13 cellular contexts compared by ENCODE assay signal in the genomic region with DNA sequence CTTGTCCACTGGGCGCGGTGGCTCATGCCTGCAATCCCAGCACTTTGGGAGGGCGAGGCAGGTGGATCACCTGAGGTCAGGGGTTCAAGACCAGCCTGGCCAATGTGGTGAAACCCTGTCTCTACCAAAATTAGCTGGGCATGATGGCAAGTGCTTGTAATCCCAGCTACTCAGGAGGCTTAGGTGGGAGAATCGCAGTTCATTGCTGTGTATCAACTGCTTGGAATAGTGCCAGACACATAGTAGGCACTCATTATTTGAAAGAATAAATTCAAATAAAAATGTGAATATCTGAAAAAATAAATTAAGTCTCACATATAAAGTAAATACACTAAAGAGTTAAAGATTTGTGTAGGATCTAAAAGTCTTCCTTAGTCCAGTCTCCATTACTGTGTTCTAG. TPM values are rescaled to one million over a fixed set of nuclear protein-coding genes. Genes with fewer than 3 reads are reported as not detected.
DNase-seq lines count a peak whose midpoint lies in the region; ATAC-seq and TF ChIP-seq lines count a peak whose summit lies in the region.
"Had no signal": no experiment of that assay in that cellular context is flagged by ENCODE, and none has a peak within 500 bp of the region (broad histone marks: within the 10 kb centered on the region; RNA-seq: fewer than 3 reads in every experiment).

No MANE protein-coding gene starts in this region.

- H3K4me3 Mint-ChIP-seq in GM23338 = peak overlapping the region; percentile 90
- H3K4me3 Mint-ChIP-seq in activated B cell treated with CpG ODN at 0.5 μM for 24 hours = peak overlapping the region; percentile 56
- H3K4me3 Mint-ChIP-seq in naive thymus-derived CD8-positive, alpha-beta T cell = peak overlapping the region in 8 of 10 donors; percentile 23 to 100 (median 56)
- H3K4me3 Mint-ChIP-seq in osteocyte (ENCODE audit: unreplicated experiment) = no peak overlapping the region

- H3K27me3 Mint-ChIP-seq in GM23338 (ENCODE audit: insufficient read depth, low read depth, poor library complexity) (peaks cover 14% of the 10 kb centered on the region), activated B cell treated with CpG ODN at 0.5 μM for 24 hours (no peaks in the 10 kb centered on the region), osteocyte (ENCODE audit: unreplicated experiment) (no peaks in the 10 kb centered on the region)
- peaks cover 0 to 6% (median 0%) of the 10 kb centered on the region in 5 donors for H3K27me3 Mint-ChIP-seq in naive thymus-derived CD8-positive, alpha-beta T cell

- H3K9me2 ChIP-seq in GM23338 (ENCODE audit: insufficient read depth) = no peaks in the 10 kb centered on the region

- TF ChIP-seq CTCF in C4-2B (conservative IDR thresholded peaks at IDR 0.05) (no peak), GM23338 (conservative IDR thresholded peaks at IDR 0.05; ENCODE audit: low read depth in 2 of 2) (no peak), activated B cell treated with CpG ODN at 0.5 μM for 24 hours (IDR thresholded peaks at IDR 0.05) (no peak), osteocyte (IDR thresholded peaks at IDR 0.05) (no peak)

- H3K36me3 ChIP-seq in GM23338 (ENCODE audit: insufficient read depth) = peaks cover 38% of the 10 kb centered on the region

- H3K4me2 ChIP-seq in GM23338 = peak overlapping the region; percentile 91

- H3K36me3 Mint-ChIP-seq in GM23338 (ENCODE audit: low read depth) (peaks cover 54% of the 10 kb centered on the region), activated B cell treated with CpG ODN at 0.5 μM for 24 hours (ENCODE audit: low read depth) (peaks cover 59% of the 10 kb centered on the region), osteocyte (ENCODE audit: unreplicated experiment) (peaks cover 14% of the 10 kb centered on the region)
- peaks cover 0 to 39% (median 13%) of the 10 kb centered on the region in 3 donors for H3K36me3 Mint-ChIP-seq in naive thymus-derived CD8-positive, alpha-beta T cell

- DNase-seq in GM23338 (ENCODE audit: low spot score) (no peak), activated B cell treated with CpG ODN at 0.5 μM for 24 hours (no peak), left ventricle myocardium superior (no peak), osteocyte (ENCODE audit: extremely low spot score, unreplicated experiment) (no peak), NCI-H526 treated with DMSO at 0.1 percent for 48 hours (lab: John Stamatoyannopoulos, UW) (no peak)
- no peak for DNase-seq in naive thymus-derived CD8-positive, alpha-beta T cell
- DNase-seq: COR-L47, dorsolateral prefrontal cortex, immature natural killer cell, KBM-7, substantia nigra had no signal

- H3K27me3 ChIP-seq in GM23338 (ENCODE audit: insufficient read depth) = no peaks in the 10 kb centered on the region
- H3K27me3 ChIP-seq: dorsolateral prefrontal cortex had no signal

- POLR2A ChIA-PET in activated B cell treated with CpG ODN at 0.5 μM for 24 hours (lab: Charles Lee) = no interaction called here
- POLR2A ChIA-PET in naive thymus-derived CD8-positive, alpha-beta T cell (lab: Charles Lee) = interaction anchor here (1.3 to 3.4 kb wide), 2 partner anchors 24 to 51 kb away, joined by 3 to 77 read pairs; partner anchors contain the start of genes TMEM14B and TMEM14C

- H3F3A ChIP-seq in GM23338 (replicated peaks; ENCODE audit: low read depth) = peaks cover 12% of the 10 kb centered on the region

- H3K27ac ChIP-seq in C4-2B (0 out of 2 replicates have a peak overlapping the region, but pooled peaks have one; percentile 14), GM23338 (ENCODE audit: low read depth) (peak overlapping the region; percentile 57)
- H3K27ac ChIP-seq: dorsolateral prefrontal cortex had no signal

- H3K27ac Mint-ChIP-seq in GM23338 (no peak overlapping the region), activated B cell treated with CpG ODN at 0.5 μM for 24 hours (no peak overlapping the region), osteocyte (ENCODE audit: unreplicated experiment) (no peak overlapping the region)
- peak overlapping the region in 7 of 10 donors; percentile 34 to 90 (median 55) for H3K27ac Mint-ChIP-seq in naive thymus-derived CD8-positive, alpha-beta T cell

- H3K4me1 Mint-ChIP-seq in GM23338 (peaks cover 12% of the 10 kb centered on the region), activated B cell treated with CpG ODN at 0.5 μM for 24 hours (peaks cover 29% of the 10 kb centered on the region), osteocyte (ENCODE audit: unreplicated experiment) (peaks cover 31% of the 10 kb centered on the region)
- peaks cover 16 to 65% (median 56%) of the 10 kb centered on the region in 4 donors for H3K4me1 Mint-ChIP-seq in naive thymus-derived CD8-positive, alpha-beta T cell

- H2AFZ ChIP-seq in GM23338 = no peak overlapping the region

- H3K9me3 Mint-ChIP-seq in GM23338 (peaks cover 12% of the 10 kb centered on the region), activated B cell treated with CpG ODN at 0.5 μM for 24 hours (no peaks in the 10 kb centered on the region), osteocyte (ENCODE audit: unreplicated experiment) (no peaks in the 10 kb centered on the region)
- peaks cover 0 to 12% (median 0%) of the 10 kb centered on the region in 9 donors for H3K9me3 Mint-ChIP-seq in naive thymus-derived CD8-positive, alpha-beta T cell
- H3K9me3 Mint-ChIP-seq: immature natural killer cell had no signal

- CTCF ChIA-PET in activated B cell treated with CpG ODN at 0.5 μM for 24 hours (lab: Charles Lee) = interaction anchor here (2.9 kb wide), 1 partner anchor 186 kb away, joined by 11 read pairs; no protein-coding TSS in a partner anchor

- peaks cover 17% of the 10 kb centered on the region for H3K4me1 ChIP-seq in GM23338 (ENCODE audit: insufficient read depth)

- peak overlapping the region; percentile 76 for H3K4me3 ChIP-seq in GM23338

- ATAC-seq in GM23338 = no peak
- no peak for ATAC-seq in activated B cell treated with CpG ODN at 0.5 μM for 24 hours (ENCODE audit: low read depth)
- ATAC-seq in naive thymus-derived CD8-positive, alpha-beta T cell = no peak
- no peak for ATAC-seq in left ventricle myocardium superior
- ATAC-seq: sciatic nerve had no signal

- peaks cover 78% of the 10 kb centered on the region for H3K79me2 ChIP-seq in GM23338 (replicated peaks; ENCODE audit: insufficient read depth)

- H4K20me1 ChIP-seq in GM23338 (replicated peaks; ENCODE audit: insufficient read depth) = peaks cover 26% of the 10 kb centered on the region

- intact Hi-C loops in activated B cell treated with CpG ODN at 0.5 μM for 24 hours (cut with micrococcal nuclease) = no loop called here
- intact Hi-C loops in left ventricle myocardium superior (cut with micrococcal nuclease) = no loop called here

TF ChIP-seq in GM23338, 12 proteins besides CTCF, POLR2A, EP300 and RAD21 (continues in another document):
- TF ChIP-seq POLR2AphosphoS5 (IDR thresholded peaks at IDR 0.05; ENCODE audit: low read depth) = no peak

RNA-seq across cellular contexts. Expression of gene PAK1IP1, which starts 1.9 kb away (rescaled TPM):
- total RNA-seq in GM23338 (2014; rRNA removed; shearing (Covaris generic)) = 45.5 and 47.4 TPM in 2 replicates
- 82.1 and 93.2 TPM in 2 replicates for polyA plus RNA-seq in GM23338 (2016; fragmentation: Nextera tagmentation; extraction: Ambion mirVana)
- total RNA-seq in activated B cell treated with CpG ODN at 0.5 μM for 24 hours = 18.1 and 18.3 TPM in 2 replicates
- total RNA-seq in naive thymus-derived CD8-positive, alpha-beta T cell = 10 to 100 TPM in 1 of 2 experiments, 1 to 10 TPM in 1; 8.5 to 11.0 TPM
- 10 to 100 TPM; 17.6 to 26.9 (median 22.4) TPM for polyA plus RNA-seq in naive thymus-derived CD8-positive, alpha-beta T cell
- 11.0 TPM for total RNA-seq in left ventricle myocardium superior
- 12.2 and 13.8 TPM in 2 replicates for total RNA-seq in osteocyte

RNA-seq across cellular contexts. Expression of gene C6orf52, which starts 2.2 kb away (rescaled TPM):
- 0.47 TPM in 1 of 2 replicates, not detected in the other for total RNA-seq in GM23338 (2014; rRNA removed; shearing (Covaris generic))
- polyA plus RNA-seq in GM23338 (2016; fragmentation: Nextera tagmentation; extraction: Ambion mirVana) = 3.8 and 4.4 TPM in 2 replicates
- total RNA-seq in activated B cell treated with CpG ODN at 0.5 μM for 24 hours (1.0 and 1.6 TPM in 2 replicates), left ventricle myocardium superior (not detected), osteocyte (0.73 and 0.84 TPM in 2 replicates)
- total RNA-seq in naive thymus-derived CD8-positive, alpha-beta T cell = 1 to 10 TPM; 1.2 to 1.8 TPM
- 1 to 10 TPM in 1 of 3 donors, under 1 TPM in 1, not detected in 1; 0.60 to 1.0 TPM for polyA plus RNA-seq in naive thymus-derived CD8-positive, alpha-beta T cell

RNA-seq across cellular contexts. Expression of gene TMEM14C, which starts 26.2 kb away (rescaled TPM):
- total RNA-seq in GM23338 (2014; rRNA removed; shearing (Covaris generic)) = 123 and 131 TPM in 2 replicates
- 232 and 241 TPM in 2 replicates for polyA plus RNA-seq in GM23338 (2016; fragmentation: Nextera tagmentation; extraction: Ambion mirVana)
- 23.0 and 23.1 TPM in 2 replicates for total RNA-seq in activated B cell treated with CpG ODN at 0.5 μM for 24 hours
- 10 to 100 TPM; 33.7 to 35.8 TPM for total RNA-seq in naive thymus-derived CD8-positive, alpha-beta T cell
- 100 to 1,000 TPM in 2 of 3 donors, 10 to 100 TPM in 1; 95.9 to 205 (median 135) TPM for polyA plus RNA-seq in naive thymus-derived CD8-positive, alpha-beta T cell
- total RNA-seq in left ventricle myocardium superior = 128 TPM
- total RNA-seq in osteocyte = 121 and 122 TPM in 2 replicates

RNA-seq across cellular contexts. Expression of gene TMEM14B, which starts 51.0 kb away (rescaled TPM):
- total RNA-seq in GM23338 (2014; rRNA removed; shearing (Covaris generic)) = 104 and 111 TPM in 2 replicates
- polyA plus RNA-seq in GM23338 (2016; fragmentation: Nextera tagmentation; extraction: Ambion mirVana) = 210 TPM in 2 replicates
- 60.3 and 63.4 TPM in 2 replicates for total RNA-seq in activated B cell treated with CpG ODN at 0.5 μM for 24 hours
- 10 to 100 TPM; 76.4 to 83.9 TPM for total RNA-seq in naive thymus-derived CD8-positive, alpha-beta T cell
- 100 to 1,000 TPM; 194 to 241 (median 212) TPM for polyA plus RNA-seq in naive thymus-derived CD8-positive, alpha-beta T cell
- 115 TPM for total RNA-seq in left ventricle myocardium superior
- total RNA-seq in osteocyte = 59.0 and 61.6 TPM in 2 replicates

Comparison
In these comparisons a context has a peak if more than half of its experiments do, and no peak if none do; other contexts are left out.
1. H3K27ac Mint-ChIP-seq: peak in naive thymus-derived CD8-positive, alpha-beta T cell (7 of 10); none in GM23338 (single experiment), activated B cell treated with CpG ODN at 0.5 μM for 24 hours (single experiment) and osteocyte (single experiment).